9 cellular contexts compared by ENCODE assay signal in the genomic region with DNA sequence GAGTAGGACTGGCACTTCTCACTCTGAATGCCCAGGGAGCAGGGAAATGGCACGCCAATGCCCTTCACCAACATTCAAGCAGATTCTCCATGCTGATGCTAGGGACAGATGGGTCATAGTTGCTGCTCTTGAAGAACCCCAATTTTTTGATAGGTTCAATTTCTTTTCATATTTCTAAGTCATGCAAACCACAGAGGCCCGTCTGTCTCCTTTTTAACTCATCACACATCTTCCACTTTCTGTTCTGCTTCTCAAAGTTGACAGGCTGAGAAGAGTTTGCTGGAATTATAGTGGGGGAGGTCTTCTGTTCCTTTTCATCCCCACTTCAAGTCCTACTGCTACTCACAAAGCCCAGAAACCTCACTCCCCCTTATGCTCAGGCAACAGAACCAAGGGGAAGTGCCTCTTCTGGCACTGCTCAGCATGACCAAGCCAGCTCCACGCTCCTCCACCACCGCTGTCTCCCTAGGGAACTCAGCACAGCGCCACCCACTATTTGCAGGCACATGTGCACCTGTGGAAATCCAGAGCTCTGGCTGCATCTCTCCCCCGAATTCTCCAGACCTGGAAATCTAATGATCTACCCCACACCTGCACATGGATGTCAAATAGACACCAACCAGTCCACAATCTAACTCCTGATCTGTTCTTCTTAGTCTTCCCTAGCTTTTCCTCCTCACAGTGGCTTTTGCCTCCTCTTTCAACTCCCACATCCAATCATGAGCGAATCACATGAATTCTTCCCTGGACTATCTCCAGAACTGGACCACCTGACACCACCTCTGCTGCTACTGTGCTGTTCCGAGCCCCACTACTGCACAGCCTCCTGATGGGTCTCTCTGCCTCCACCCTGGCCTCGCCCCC. TPM values are rescaled to one million over a fixed set of nuclear protein-coding genes. Genes with fewer than 3 reads are reported as not detected.
A peak's percentile ranks its signal among the peaks of the same experiment; 100 is the strongest.
DNase-seq lines count a peak whose midpoint lies in the region; ATAC-seq and TF ChIP-seq lines count a peak whose summit lies in the region.
"Had no signal": no experiment of that assay in that cellular context is flagged by ENCODE, and none has a peak within 500 bp of the region (broad histone marks: within the 10 kb centered on the region; RNA-seq: fewer than 3 reads in every experiment).

No MANE protein-coding gene starts in this region.

- no peak for TF ChIP-seq CTCF in chondrocyte (IDR thresholded peaks at IDR 0.05)

- H3K4me1 Mint-ChIP-seq in chondrocyte (ENCODE audit: low read depth) = peaks cover 2% of the 10 kb centered on the region

- DNase-seq in head of caudate nucleus = peak in 37 of 42 donors; percentile 50 to 93 (median 72)
- DNase-seq in superior temporal gyrus (ENCODE audit: extremely low spot score) = no peak
- no peak for DNase-seq in SW 1271 (lab: John Stamatoyannopoulos, UW)
- DNase-seq in DMS79 treated with DMSO at 0.1 percent for 48 hours (lab: John Stamatoyannopoulos, UW) = no peak
- DNase-seq in chondrocyte (ENCODE audit: low spot score) = no peak
- DNase-seq: upper lobe of left lung had no signal

- H3K27ac Mint-ChIP-seq in chondrocyte (ENCODE audit: unreplicated experiment) = no peak overlapping the region

- ATAC-seq in GM18498 (IDR thresholded peaks at IDR 0.05; ENCODE audit: unreplicated experiment) (peak; percentile 70), GM19463 (IDR thresholded peaks at IDR 0.05; ENCODE audit: unreplicated experiment) (peak; percentile 77), HG03439 (IDR thresholded peaks at IDR 0.05; ENCODE audit: unreplicated experiment) (peak; percentile 65)

- H3K36me3 Mint-ChIP-seq in chondrocyte (ENCODE audit: low read depth) = peaks cover 32% of the 10 kb centered on the region

- no peaks in the 10 kb centered on the region for H3K9me3 Mint-ChIP-seq in chondrocyte (ENCODE audit: low read depth)

- no peaks in the 10 kb centered on the region for H3K27me3 Mint-ChIP-seq in chondrocyte (ENCODE audit: low read depth)

- H3K4me3 Mint-ChIP-seq in chondrocyte (ENCODE audit: unreplicated experiment) = no peak overlapping the region

- intact Hi-C loops in head of caudate nucleus (cut with DNase I) = no loop called here

RNA-seq across cellular contexts. Expression of a gene that starts 10.7 kb away (rescaled TPM):
- total RNA-seq in chondrocyte = 6.6 to 8.1 TPM (median 7.1 TPM) in 3 replicates

RNA-seq across cellular contexts. Expression of a gene that starts 16.8 kb away (rescaled TPM):
- 49.5 to 102 TPM (median 96.9 TPM) in 3 replicates for total RNA-seq in chondrocyte

RNA-seq across cellular contexts. Expression of a gene that starts 31.8 kb away (rescaled TPM):
- 5.3 to 7.4 TPM (median 5.6 TPM) in 3 replicates for total RNA-seq in chondrocyte

RNA-seq across cellular contexts. Expression of a gene that starts 31.9 kb away (rescaled TPM):
- total RNA-seq in chondrocyte = 2.2 to 2.7 TPM (median 2.5 TPM) in 3 replicates

Comparison
In these comparisons a context has a peak if more than half of its experiments do, and no peak if none do; other contexts are left out.
1. DNase-seq: peak in head of caudate nucleus (37 of 42); none in superior temporal gyrus (single experiment), SW 1271 (0 of 2), DMS79 treated with DMSO at 0.1 percent for 48 hours (single experiment) and chondrocyte (single experiment).
2. Peak in every context shown above with its lines, with median percentiles within 50 percentile points of each other: ATAC-seq.